In the genomic region with DNA sequence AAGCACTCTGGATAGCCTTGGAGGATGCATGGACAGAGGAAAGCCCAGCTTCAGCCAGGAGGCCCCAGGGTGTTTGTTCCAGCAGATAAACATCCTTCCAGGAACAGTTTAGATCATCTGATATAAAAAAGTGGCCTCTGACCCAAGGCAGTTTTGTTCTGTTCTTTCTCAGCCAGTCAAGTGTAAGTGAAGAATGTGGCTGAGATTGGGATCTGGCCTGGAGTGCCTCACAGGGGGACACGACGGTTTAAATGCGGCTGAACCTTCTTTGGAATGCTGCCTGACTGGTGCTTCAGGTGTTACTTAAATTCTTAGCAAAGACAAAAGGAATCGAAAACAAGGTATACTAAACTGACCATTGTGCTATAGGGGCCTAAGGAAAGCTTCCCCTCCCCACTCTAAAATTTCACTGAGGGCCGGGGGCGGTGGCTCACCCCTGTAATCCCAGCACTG, we compare ENCODE assay signal across 19 cellular contexts. TPM values are rescaled to one million over a fixed set of nuclear protein-coding genes. Genes with fewer than 3 reads are reported as not detected.
A peak's percentile ranks its signal among the peaks of the same experiment; 100 is the strongest.
DNase-seq lines count a peak whose midpoint lies in the region; ATAC-seq and TF ChIP-seq lines count a peak whose summit lies in the region.
"Had no signal": no experiment of that assay in that cellular context is flagged by ENCODE, and none has a peak within 500 bp of the region (broad histone marks: within the 10 kb centered on the region; RNA-seq: fewer than 3 reads in every experiment).

No MANE protein-coding gene starts in this region.

- H4K20me1 ChIP-seq in PC-3 (ENCODE audit: low read length) = no peaks in the 10 kb centered on the region

- intact Hi-C loops in PC-3 (cut with micrococcal nuclease) = no loop called here

- peaks cover 4% of the 10 kb centered on the region for H3K27me3 Mint-ChIP-seq in activated naive CD8-positive, alpha-beta T cell treated with anti-CD3 and anti-CD28 coated beads for 36 hours
- H3K27me3 Mint-ChIP-seq: activated naive CD8-positive, alpha-beta T cell; stimulated activated naive CD8-positive, alpha-beta T cell treated with anti-CD3 and anti-CD28 coated beads, Interleukin-15, amount 100 ng/mL, for 72 hours had no signal

- peak overlapping the region; percentile 92 for H2BK120ac ChIP-seq in trophoblast cell (ENCODE audit: insufficient read depth, low read length, poor library complexity)

- H3K4me1 ChIP-seq in PC-3 (ENCODE audit: insufficient read depth, low read length) = peaks cover 18% of the 10 kb centered on the region
- peaks cover 8% of the 10 kb centered on the region; the same call in 1 of the 2 replicates for H3K4me1 ChIP-seq in iPS DF 6.9 (ENCODE audit: control insufficient read depth, insufficient read depth, low read length)
- H3K4me1 ChIP-seq in trophoblast cell (ENCODE audit: control insufficient read depth in 1 of 2, insufficient read depth in 2 of 2, low read length in 2 of 2) = peaks cover 20 to 27% of the 10 kb centered on the region in 2 experiments
- H3K4me1 ChIP-seq: HAP-1 had no signal

- no peaks in the 10 kb centered on the region for H3K27me3 ChIP-seq in PC-3 (ENCODE audit: low read length)
- no peaks in the 10 kb centered on the region for H3K27me3 ChIP-seq in iPS DF 6.9 (ENCODE audit: control insufficient read depth, insufficient read depth, low read length)
- no peaks in the 10 kb centered on the region for H3K27me3 ChIP-seq in trophoblast cell (ENCODE audit: insufficient read depth, low read length)

- DNase-seq in EL = peak; percentile 10
- DNase-seq in PC-3 = peak; percentile 74
- peak; percentile 82 for DNase-seq in iPS DF 6.9 (ENCODE audit: low read depth, low spot score)
- peak; percentile 99 to 100 for DNase-seq in trophoblast cell
- no peak for DNase-seq in omental fat pad (ENCODE audit: low spot score)
- no peak for DNase-seq in activated naive CD8-positive, alpha-beta T cell treated with anti-CD3 and anti-CD28 coated beads for 36 hours
- DNase-seq: activated CD4-positive, alpha-beta T cell treated with anti-CD3 and anti-CD28 coated beads, Interleukin-2, amount 10 ng/mL, durations not matched to agents 24 days and 14 days; activated T-cell treated with anti-CD3 and anti-CD28 coated beads, Interleukin-2, amount 50 U/mL, for 24 hours; central memory CD4-positive, alpha-beta T cell; glutamatergic neuron; NCI-H187 treated with DMSO at 0.1 percent for 48 hours; NCI-H82; stimulated activated naive CD8-positive, alpha-beta T cell treated with anti-CD3 and anti-CD28 coated beads, Interleukin-15, amount 100 ng/mL, for 72 hours had no signal

- 0 out of 2 replicates have a peak, but pooled peaks cover 3% of the 10 kb centered on the region for H3K9me2 ChIP-seq in PC-3 (replicated peaks; ENCODE audit: low read length)

- H3K9ac ChIP-seq in PC-3 (ENCODE audit: low read length) (no peak overlapping the region), trophoblast cell (ENCODE audit: low read length) (no peak overlapping the region)

- H3K4me1 Mint-ChIP-seq in activated naive CD8-positive, alpha-beta T cell treated with anti-CD3 and anti-CD28 coated beads for 36 hours = no peaks in the 10 kb centered on the region
- H3K4me1 Mint-ChIP-seq: activated CD4-positive, alpha-beta T cell treated with anti-CD3 and anti-CD28 coated beads, Interleukin-2, amount 10 ng/mL, durations not matched to agents 24 days and 14 days; stimulated activated naive CD8-positive, alpha-beta T cell treated with anti-CD3 and anti-CD28 coated beads, Interleukin-15, amount 100 ng/mL, for 72 hours had no signal

- no CpG with 5 or more reads among the region's 6 CpGs for WGBS in iPS DF 6.9 (ENCODE audit: insufficient coverage, insufficient read length)
- no CpG with 5 or more reads among the region's 6 CpGs for WGBS in trophoblast cell (ENCODE audit: extremely low coverage, insufficient coverage, insufficient read length)

- no peak overlapping the region for H3K18ac ChIP-seq in trophoblast cell (ENCODE audit: low read length)

- H3F3A ChIP-seq in PC-3 (ENCODE audit: low read length, unreplicated experiment) = no peaks in the 10 kb centered on the region

- BruUV-seq in PC-3 (replicated peaks; lab: Mats Ljungman, UMichigan) = no TSS peak

- POLR2A ChIA-PET in PC-3 (lab: Charles Lee; ENCODE audit: unreplicated experiment) = no interaction called here

- H2BK12ac ChIP-seq in trophoblast cell (ENCODE audit: low read length) = peak overlapping the region; percentile 25

- no peaks in the 10 kb centered on the region for H3K36me3 ChIP-seq in PC-3 (ENCODE audit: low read depth, low read length)
- H3K36me3 ChIP-seq in iPS DF 6.9 (ENCODE audit: control insufficient read depth, insufficient read depth, low read length) = no peaks in the 10 kb centered on the region
- H3K36me3 ChIP-seq in trophoblast cell (ENCODE audit: control insufficient read depth in 1 of 2, insufficient read depth in 2 of 2, low read length in 2 of 2) = no peaks in the 10 kb centered on the region
- H3K36me3 ChIP-seq: HAP-1 had no signal

- no peak overlapping the region for H4K12ac ChIP-seq in trophoblast cell (ENCODE audit: low read depth, low read length)

- no peak overlapping the region for H3K4me3 Mint-ChIP-seq in activated naive CD8-positive, alpha-beta T cell treated with anti-CD3 and anti-CD28 coated beads for 36 hours
- H3K4me3 Mint-ChIP-seq: activated CD4-positive, alpha-beta T cell treated with anti-CD3 and anti-CD28 coated beads, Interleukin-2, amount 10 ng/mL, durations not matched to agents 24 days and 14 days; activated naive CD8-positive, alpha-beta T cell; activated T-cell treated with anti-CD3 and anti-CD28 coated beads, Interleukin-2, amount 50 U/mL, for 24 hours; stimulated activated naive CD8-positive, alpha-beta T cell treated with anti-CD3 and anti-CD28 coated beads, Interleukin-15, amount 100 ng/mL, for 72 hours had no signal

- peak overlapping the region; percentile 27; the same call in 1 of the 2 replicates for H2AFZ ChIP-seq in PC-3 (ENCODE audit: low read length)
- H2AFZ ChIP-seq in trophoblast cell (ENCODE audit: insufficient read depth, low read length, poor library complexity) = no peak overlapping the region

- no peaks in the 10 kb centered on the region for H3K9me3 ChIP-seq in PC-3 (ENCODE audit: low read length)
- no peaks in the 10 kb centered on the region for H3K9me3 ChIP-seq in iPS DF 6.9 (ENCODE audit: control insufficient read depth, insufficient read depth, low read length)
- no peaks in the 10 kb centered on the region for H3K9me3 ChIP-seq in trophoblast cell (ENCODE audit: insufficient read depth, low read depth, low read length)
- H3K9me3 ChIP-seq: HAP-1 had no signal

- H3K27ac ChIP-seq in PC-3 (ENCODE audit: low read length) (no peak overlapping the region; the same call in 1 of the 2 replicates), iPS DF 6.9 (ENCODE audit: low read length) (peak overlapping the region; percentile 8), trophoblast cell (ENCODE audit: low read depth, low read length) (peak overlapping the region; percentile 96)

- TF ChIP-seq CTCF in PC-3 (conservative IDR thresholded peaks at IDR 0.05; ENCODE audit: low read depth, low read length) (no peak), omental fat pad (IDR thresholded peaks at IDR 0.05) (no peak)

- peaks cover 4% of the 10 kb centered on the region for H3K9me3 Mint-ChIP-seq in activated naive CD8-positive, alpha-beta T cell treated with anti-CD3 and anti-CD28 coated beads for 36 hours
- H3K9me3 Mint-ChIP-seq: activated CD4-positive, alpha-beta T cell treated with anti-CD3 and anti-CD28 coated beads, Interleukin-2, amount 10 ng/mL, durations not matched to agents 24 days and 14 days; activated T-cell treated with anti-CD3 and anti-CD28 coated beads, Interleukin-2, amount 50 U/mL, for 24 hours had no signal

- H3K36me3 Mint-ChIP-seq in activated naive CD8-positive, alpha-beta T cell treated with anti-CD3 and anti-CD28 coated beads for 36 hours = no peaks in the 10 kb centered on the region
- H3K36me3 Mint-ChIP-seq: activated naive CD8-positive, alpha-beta T cell had no signal

- peak overlapping the region; percentile 8 for H4K8ac ChIP-seq in trophoblast cell (ENCODE audit: low read depth, low read length)

- H3K4me2 ChIP-seq in PC-3 (ENCODE audit: low read length) (peak overlapping the region; percentile 43), trophoblast cell (ENCODE audit: low read length) (peak overlapping the region; percentile 37)

- H3K14ac ChIP-seq in trophoblast cell (ENCODE audit: low read length) = no peak overlapping the region

- no peak overlapping the region for H3K27ac Mint-ChIP-seq in activated naive CD8-positive, alpha-beta T cell treated with anti-CD3 and anti-CD28 coated beads for 36 hours
- H3K27ac Mint-ChIP-seq: activated CD4-positive, alpha-beta T cell treated with anti-CD3 and anti-CD28 coated beads, Interleukin-2, amount 10 ng/mL, durations not matched to agents 24 days and 14 days; activated naive CD8-positive, alpha-beta T cell; activated T-cell treated with anti-CD3 and anti-CD28 coated beads, Interleukin-2, amount 50 U/mL, for 24 hours; stimulated activated naive CD8-positive, alpha-beta T cell treated with anti-CD3 and anti-CD28 coated beads, Interleukin-15, amount 100 ng/mL, for 72 hours had no signal

- no peaks in the 10 kb centered on the region for H3K79me2 ChIP-seq in PC-3 (ENCODE audit: low read length)
- H3K79me2 ChIP-seq in trophoblast cell (ENCODE audit: control insufficient read depth, insufficient read depth, low read length, poor library complexity) = peaks cover 7% of the 10 kb centered on the region

- H3K4ac ChIP-seq in trophoblast cell (ENCODE audit: low read depth, low read length) = no peak overlapping the region

- peak; percentile 13; the same call in 1 of the 2 replicates for ATAC-seq in PC-3
- ATAC-seq in omental fat pad (ENCODE audit: low FRiP score) = no peak
- no peak for ATAC-seq in GM19463 (IDR thresholded peaks at IDR 0.05; ENCODE audit: unreplicated experiment)
- ATAC-seq in GM21515 (IDR thresholded peaks at IDR 0.05; ENCODE audit: unreplicated experiment) = no peak
- ATAC-seq: stimulated activated naive CD8-positive, alpha-beta T cell treated with anti-CD3 and anti-CD28 coated beads, Interleukin-15, amount 100 ng/mL, for 72 hours had no signal

- peak overlapping the region; percentile 90 for H4K91ac ChIP-seq in trophoblast cell (ENCODE audit: low read depth, low read length)

- CTCF ChIA-PET in PC-3 (lab: Charles Lee) = no interaction called here

- H2BK5ac ChIP-seq in trophoblast cell (ENCODE audit: low read depth, low read length, poor library complexity) = peak overlapping the region; percentile 87

- H3K4me3 ChIP-seq in PC-3 (ENCODE audit: low read length) = no peak overlapping the region
- H3K4me3 ChIP-seq in iPS DF 6.9 (ENCODE audit: low read length) = no peak overlapping the region
- no peak overlapping the region for H3K4me3 ChIP-seq in trophoblast cell (ENCODE audit: low read depth, low read length)
- H3K4me3 ChIP-seq: HAP-1 had no signal

- H3K23ac ChIP-seq in trophoblast cell (ENCODE audit: low read length) = no peak overlapping the region

- peaks cover 43% of the 10 kb centered on the region for H3K79me1 ChIP-seq in trophoblast cell (ENCODE audit: low read length)

- no peak overlapping the region for H2AK5ac ChIP-seq in trophoblast cell (ENCODE audit: low read length)

RNA-seq across cellular contexts. Expression of gene VTCN1, which starts 58.2 kb away (rescaled TPM):
- total RNA-seq in PC-3 (2014; rRNA removed) = 0.12 TPM in 1 of 2 replicates, not detected in the other
- 148 and 161 TPM in 2 replicates for polyA plus RNA-seq in trophoblast cell (2013)
- not detected for total RNA-seq in omental fat pad
- total RNA-seq in activated naive CD8-positive, alpha-beta T cell treated with anti-CD3 and anti-CD28 coated beads for 36 hours = not detected
- total RNA-seq: activated CD4-positive, alpha-beta T cell treated with anti-CD3 and anti-CD28 coated beads, Interleukin-2, amount 10 ng/mL, durations not matched to agents 24 days and 14 days; LHCN-M2; skeletal muscle tissue had no signal

Comparison
In these comparisons a context has a peak if more than half of its experiments do, and no peak if none do; other contexts are left out.
1. DNase-seq: peak in EL (single experiment), PC-3 (single experiment), iPS DF 6.9 (single experiment) and trophoblast cell (2 of 2); none in omental fat pad (single experiment) and activated naive CD8-positive, alpha-beta T cell treated with anti-CD3 and anti-CD28 coated beads for 36 hours (single experiment).